3 cellular contexts compared by ENCODE assay signal in the genomic region with DNA sequence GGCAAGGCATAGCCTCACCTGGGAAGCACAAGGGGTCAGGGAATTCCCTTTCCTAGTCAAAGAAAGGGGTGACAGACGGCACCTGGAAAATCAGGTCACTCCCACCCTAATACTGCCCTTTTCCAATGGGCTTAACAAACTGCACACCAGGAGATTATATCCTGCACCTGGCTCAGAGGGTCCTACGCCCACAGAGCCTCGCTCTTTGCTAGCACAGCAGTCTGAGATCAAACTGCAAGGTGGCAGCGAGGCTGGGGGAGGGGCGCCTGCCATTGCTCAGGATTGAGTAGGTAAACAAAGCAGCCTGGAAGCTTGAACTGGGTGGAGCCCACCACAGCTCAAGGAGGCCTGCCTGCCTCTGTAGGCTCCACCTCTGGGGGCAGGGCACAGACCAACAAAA. TPM values are rescaled to one million over a fixed set of nuclear protein-coding genes. Genes with fewer than 3 reads are reported as not detected.
"Had no signal": no experiment of that assay in that cellular context is flagged by ENCODE, and none has a peak within 500 bp of the region (broad histone marks: within the 10 kb centered on the region; RNA-seq: fewer than 3 reads in every experiment).

No MANE protein-coding gene starts in this region.

RNA-seq across cellular contexts. Expression of gene RAB3C, which starts 9.9 kb away (rescaled TPM):
- total RNA-seq: GM23248, H4, HFFc6 had no signal
